In the genomic region with DNA sequence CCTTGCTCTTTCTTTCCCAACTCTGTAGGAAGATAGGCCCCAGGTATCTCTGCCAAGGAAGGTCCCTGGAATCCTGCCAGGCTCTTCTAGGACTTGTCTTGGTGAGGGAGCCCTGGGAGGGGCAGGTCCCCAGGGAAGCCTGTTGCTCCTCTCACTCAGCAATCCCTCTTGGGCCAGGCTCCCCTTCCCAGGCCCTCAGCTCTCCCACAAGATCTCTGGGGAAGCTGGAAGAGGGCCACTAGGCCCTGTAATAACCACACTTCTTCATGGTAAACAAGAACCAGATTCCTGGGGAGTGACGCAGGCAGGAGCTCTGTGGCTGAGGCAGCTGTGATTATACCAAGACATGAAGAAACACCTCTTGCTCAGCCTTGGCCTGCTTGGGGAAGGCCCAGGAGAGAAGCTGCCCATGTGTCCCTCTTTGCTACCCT, we compare ENCODE assay signal across 10 cellular contexts. TPM values are rescaled to one million over a fixed set of nuclear protein-coding genes. Genes with fewer than 3 reads are reported as not detected.
A peak's percentile ranks its signal among the peaks of the same experiment; 100 is the strongest.
DNase-seq lines count a peak whose midpoint lies in the region; ATAC-seq, FAIRE-seq and TF ChIP-seq lines count a peak whose summit lies in the region.
"Had no signal": no experiment of that assay in that cellular context is flagged by ENCODE, and none has a peak within 500 bp of the region (broad histone marks: within the 10 kb centered on the region; RNA-seq: fewer than 3 reads in every experiment).

No MANE protein-coding gene starts in this region.

- H3K27me3 Mint-ChIP-seq in MCF 10A (ENCODE audit: insufficient read depth, unreplicated experiment) (no peaks in the 10 kb centered on the region), endodermal cell (ENCODE audit: insufficient read depth) (peaks cover 6% of the 10 kb centered on the region)

- TF ChIP-seq POLR2A in HepG2 (IDR thresholded peaks at IDR 0.05; ENCODE audit: insufficient read depth in 1 of 2, low read depth in 2 of 2, low read length in 2 of 2) (no peak), upper lobe of left lung (IDR thresholded peaks at IDR 0.05) (peak in 1 of 4 donors; percentile 18)

- H3K27ac ChIP-seq in HepG2 (ENCODE audit: extremely low read length, insufficient read depth, low read length) (no peak overlapping the region), upper lobe of left lung (peak overlapping the region; percentile 56 to 80 (median 65)), endodermal cell (ENCODE audit: low read depth, low read length) (no peak overlapping the region)
- H3K27ac ChIP-seq: 22Rv1 had no signal

- H3K4me2 ChIP-seq in HepG2 (ENCODE audit: low read depth, low read length): no peak overlapping the region

- BruUV-seq in MCF 10A (replicated peaks; lab: Mats Ljungman, UMichigan): no TSS peak
- no TSS peak for BruUV-seq in HepG2 (replicated peaks; lab: Mats Ljungman, UMichigan)

- TF ChIP-seq CTCF in MCF 10A (IDR thresholded peaks at IDR 0.05; ENCODE audit: unreplicated experiment) (no peak), HepG2 (CRISPR knock-in tag; IDR thresholded peaks at IDR 0.05) (no peak), upper lobe of left lung (IDR thresholded peaks at IDR 0.05) (no peak), endodermal cell (conservative IDR thresholded peaks at IDR 0.05) (no peak)

- POLR2A ChIA-PET in MCF 10A (lab: Yijun Ruan, JAX) (interaction anchor here (0.5 to 7.1 kb wide), 27 partner anchors 11 to 1863 kb away, joined by 3 to 124 read pairs (median 5); partner anchors contain the start of genes C1orf116, DYRK3, EIF2D and MAPKAPK2), HepG2 (lab: Yijun Ruan, JAX) (interaction anchor here (1.0 to 1.1 kb wide), 2 partner anchors 9 to 11 kb away, joined by 3 read pairs; no protein-coding TSS in a partner anchor)

- H3K27ac Mint-ChIP-seq in MCF 10A (ENCODE audit: low read depth, unreplicated experiment) (no peak overlapping the region), endodermal cell (no peak overlapping the region)

- H3K4me1 Mint-ChIP-seq in MCF 10A (ENCODE audit: insufficient read depth, unreplicated experiment) (peaks cover 18% of the 10 kb centered on the region), endodermal cell (peaks cover 6% of the 10 kb centered on the region)

- H3K36me3 ChIP-seq in HepG2 (replicated peaks in 1 of 2; ENCODE audit: control insufficient read depth in 1 of 2, insufficient read depth in 2 of 2, low read length in 2 of 2) (no peaks in the 10 kb centered on the region), upper lobe of left lung (no peaks in the 10 kb centered on the region), endodermal cell (ENCODE audit: control insufficient read depth, insufficient read depth, low read length) (no peaks in the 10 kb centered on the region)

- DNase-seq in DMS53 (lab: John Stamatoyannopoulos, UW) (peak; percentile 32), DMS53 treated with DMSO at 0.1 percent for 48 hours (lab: John Stamatoyannopoulos, UW; ENCODE audit: unreplicated experiment) (no peak), MCF 10A (ENCODE audit: unreplicated experiment) (peak; percentile 100), HepG2 (ENCODE audit: low spot score) (no peak), upper lobe of left lung (peak in 1 of 2 donors; percentile 94), hypothalamus (lab: John Stamatoyannopoulos, UW) (no peak), endodermal cell (no peak)
- DNase-seq: NCI-H1048 had no signal

- H3K27me3 ChIP-seq in HepG2 (ENCODE audit: control insufficient read depth in 1 of 2, insufficient read depth in 2 of 2, low read length in 2 of 2) (peaks cover 3 to 31% of the 10 kb centered on the region in 2 experiments; a peak in 4 of 5 replicates), upper lobe of left lung (no peaks in the 10 kb centered on the region), endodermal cell (ENCODE audit: control insufficient read depth, insufficient read depth, low read length, poor library complexity, severe bottlenecking) (peaks cover 5% of the 10 kb centered on the region)

- no peaks in the 10 kb centered on the region for H3K36me3 Mint-ChIP-seq in MCF 10A (ENCODE audit: insufficient read depth, unreplicated experiment)
- H3K36me3 Mint-ChIP-seq in endodermal cell (ENCODE audit: low read depth): no peaks in the 10 kb centered on the region

- TF ChIP-seq RAD21 in HepG2 (CRISPR knock-in tag; IDR thresholded peaks at IDR 0.05): no peak

- H3K4me3 ChIP-seq in HepG2 (replicated peaks in 1 of 3; ENCODE audit: insufficient read depth in 1 of 3, low read depth in 2 of 3, low read length in 3 of 3) (no peak overlapping the region), upper lobe of left lung (no peak overlapping the region), endodermal cell (ENCODE audit: low read length) (no peak overlapping the region)

- in situ Hi-C loops in HepG2 (cut with HindIII; ENCODE audit: extremely low pct_ligation_motif_present, low pct_unique_long_range_greater_than_20kb): no loop called here

- no peak for FAIRE-seq in HepG2 (lab: Jason Lieb, UNC)

- TF ChIP-seq EP300 in HepG2 (IDR thresholded peaks at IDR 0.05; ENCODE audit: low read depth in 2 of 2, low read length in 2 of 2) (no peak), HepG2 (CRISPR knock-in tag; IDR thresholded peaks at IDR 0.05; ENCODE audit: borderline replicate concordance) (no peak), upper lobe of left lung (IDR thresholded peaks at IDR 0.05) (peak in 1 of 4 donors; percentile 82)

- intact Hi-C loops in MCF 10A (cut with micrococcal nuclease) (loop anchor here (1.0 kb wide), 1 partner anchor 35 kb away; no protein-coding TSS in a partner anchor), HepG2 (cut with micrococcal nuclease; ENCODE audit: unreplicated experiment) (no loop called here)

- H3K9me3 ChIP-seq in HepG2 (ENCODE audit: low read length) (no peaks in the 10 kb centered on the region), upper lobe of left lung (no peaks in the 10 kb centered on the region), endodermal cell (ENCODE audit: control insufficient read depth, low read length) (no peaks in the 10 kb centered on the region)

- no peaks in the 10 kb centered on the region for H3K79me2 ChIP-seq in HepG2 (ENCODE audit: insufficient read depth, low read length)

- H3K4me1 ChIP-seq in HepG2 (ENCODE audit: insufficient read depth, low read length) (peaks cover 17% of the 10 kb centered on the region), upper lobe of left lung (peaks cover 19 to 38% (median 31%) of the 10 kb centered on the region in 4 donors), endodermal cell (ENCODE audit: control insufficient read depth, insufficient read depth, low read length) (peaks cover 16% of the 10 kb centered on the region)

- no peak overlapping the region for H3K9ac ChIP-seq in HepG2 (ENCODE audit: insufficient read depth, low read depth, low read length)
- no peak overlapping the region for H3K9ac ChIP-seq in endodermal cell (ENCODE audit: extremely low read depth, low read length, poor library complexity, severe bottlenecking)

- H3K4me3 Mint-ChIP-seq in MCF 10A (ENCODE audit: unreplicated experiment): peak overlapping the region; percentile 48
- no peak overlapping the region for H3K4me3 Mint-ChIP-seq in endodermal cell

- WGBS in HepG2 (ENCODE audit: low lambda C conversion rate): no CpG with 5 or more reads among the region's 1 CpG
- WGBS in upper lobe of left lung, 2 donors: 43 to 60% methylated on average over 1 of the region's 1 CpG
- 88 to 94% methylated on average over 1 of the region's 1 CpG for WGBS in endodermal cell (ENCODE audit: insufficient coverage in 1 of 2, insufficient read length in 1 of 2), 2 experiments

- H3K9me3 Mint-ChIP-seq in MCF 10A (ENCODE audit: unreplicated experiment) (no peaks in the 10 kb centered on the region), endodermal cell (no peaks in the 10 kb centered on the region)

- CTCF ChIA-PET in MCF 10A (lab: Yijun Ruan, JAX) (interaction anchor here (0.5 to 34.4 kb wide), 17 partner anchors 10 to 1086 kb away, joined by 3 to 1191 read pairs (median 5); partner anchors contain the start of gene DYRK3), HepG2 (lab: Yijun Ruan, JAX; ENCODE audit: low intra/inter-chr PET ratio, low total read pairs) (no interaction called here)

- ATAC-seq in HepG2: no peak; the same call in 2 of the 3 replicates
- ATAC-seq in upper lobe of left lung (ENCODE audit: low FRiP score in 2 of 2): peak; percentile 86 to 90
- ATAC-seq in HG02798 (IDR thresholded peaks at IDR 0.05; ENCODE audit: poor library complexity, unreplicated experiment): no peak

- no peaks in the 10 kb centered on the region for H4K20me1 ChIP-seq in HepG2 (ENCODE audit: insufficient read depth, low read length)

- no peak overlapping the region for H2AFZ ChIP-seq in HepG2 (ENCODE audit: low read length)

RNA-seq across cellular contexts. Expression of gene MAPKAPK2, which starts 9.9 kb away (rescaled TPM):
- total RNA-seq in MCF 10A (2022): 142 and 178 TPM in 2 replicates
- 14.5 and 16.6 TPM in 2 replicates for total RNA-seq in HepG2 (2016; rRNA removed; fragmentation: Illumina TruSeq; extraction: Trizol)
- 11.7 and 13.0 TPM in 2 replicates for total RNA-seq in HepG2 (2016; cell fraction: cytosol; rRNA removed; fragmentation: Illumina TruSeq; extraction: Trizol; ENCODE audit: low read depth)
- 11.8 and 16.6 TPM in 2 replicates for total RNA-seq in HepG2 (2016; cell fraction: insoluble cytoplasmic fraction; rRNA removed; fragmentation: Illumina TruSeq; extraction: Trizol)
- 26.9 and 28.5 TPM in 2 replicates for total RNA-seq in HepG2 (2016; cell fraction: membrane; rRNA removed; fragmentation: Illumina TruSeq; extraction: Trizol)
- 15.3 TPM in 2 replicates for total RNA-seq in HepG2 (2016; cell fraction: nucleus; rRNA removed; fragmentation: Illumina TruSeq; extraction: Trizol)
- polyA plus RNA-seq in HepG2 (2011; rRNA removed): 34.0 and 40.1 TPM in 2 replicates
- polyA plus RNA-seq in HepG2 (2011; cell fraction: cytosol; rRNA removed): 28.8 and 30.9 TPM in 2 replicates
- polyA plus RNA-seq in HepG2 (2011; cell fraction: nucleus; rRNA removed): 60.6 and 63.0 TPM in 2 replicates
- 17.3 and 31.0 TPM in 2 replicates for polyA plus RNA-seq in HepG2 (2012)
- 13.8 and 14.2 TPM in 2 replicates for polyA plus RNA-seq in HepG2 (2016; cell fraction: cytosol; fragmentation: Illumina TruSeq; extraction: Trizol; ENCODE audit: low read depth)
- polyA plus RNA-seq in HepG2 (2016; cell fraction: insoluble cytoplasmic fraction; fragmentation: Illumina TruSeq; extraction: Trizol; ENCODE audit: low read depth): 17.8 and 22.4 TPM in 2 replicates
- polyA plus RNA-seq in HepG2 (2016; cell fraction: membrane; fragmentation: Illumina TruSeq; extraction: Trizol; ENCODE audit: low read depth): 32.7 and 35.8 TPM in 2 replicates
- polyA plus RNA-seq in HepG2 (2016; cell fraction: nucleus; fragmentation: Illumina TruSeq; extraction: Trizol; ENCODE audit: insufficient read depth, low read depth): 41.1 and 43.4 TPM in 2 replicates
- 50.0 and 68.4 TPM in 2 replicates for polyA minus RNA-seq in HepG2 (2011; rRNA and poly(A)+ RNA removed; ENCODE audit: low replicate concordance)
- 15.6 and 16.3 TPM in 2 replicates for polyA minus RNA-seq in HepG2 (2011; cell fraction: cytosol; rRNA and poly(A)+ RNA removed)
- polyA minus RNA-seq in HepG2 (2011; cell fraction: nucleus; rRNA and poly(A)+ RNA removed): 24.2 and 25.9 TPM in 2 replicates
- total RNA-seq in upper lobe of left lung: 100 to 1,000 TPM in 2 of 6 donors, 10 to 100 TPM in 4; 64.8 to 135 (median 84.3) TPM
- 10 to 100 TPM; 72.8 to 79.7 TPM for total RNA-seq in endodermal cell
- 79.7 TPM for polyA plus RNA-seq in endodermal cell (2013, experiment 1 of 2)
- 76.4 TPM for polyA plus RNA-seq in endodermal cell (2013, experiment 2 of 2)

RNA-seq across cellular contexts. Expression of gene DYRK3, which starts 39.4 kb away (rescaled TPM):
- total RNA-seq in MCF 10A (2022) (45.4 and 58.5 TPM in 2 replicates), HepG2 (2016; rRNA removed; fragmentation: Illumina TruSeq; extraction: Trizol) (2.8 and 4.1 TPM in 2 replicates), upper lobe of left lung (10 to 100 TPM in 2 of 6 donors, 1 to 10 TPM in 4; 4.1 to 20.7 (median 7.0) TPM), endodermal cell (10 to 100 TPM in 1 of 2 donors, 1 to 10 TPM in 1; 9.0 to 13.5 TPM)
- 0.44 and 0.81 TPM in 2 replicates for total RNA-seq in HepG2 (2016; cell fraction: cytosol; rRNA removed; fragmentation: Illumina TruSeq; extraction: Trizol; ENCODE audit: low read depth)
- 3.1 and 4.0 TPM in 2 replicates for total RNA-seq in HepG2 (2016; cell fraction: insoluble cytoplasmic fraction; rRNA removed; fragmentation: Illumina TruSeq; extraction: Trizol)
- total RNA-seq in HepG2 (2016; cell fraction: membrane; rRNA removed; fragmentation: Illumina TruSeq; extraction: Trizol): 1.4 and 1.5 TPM in 2 replicates
- 1.7 and 2.7 TPM in 2 replicates for total RNA-seq in HepG2 (2016; cell fraction: nucleus; rRNA removed; fragmentation: Illumina TruSeq; extraction: Trizol)
- 0.48 and 0.50 TPM in 2 replicates for polyA plus RNA-seq in HepG2 (2011; rRNA removed)
- 0.31 and 0.43 TPM in 2 replicates for polyA plus RNA-seq in HepG2 (2011; cell fraction: cytosol; rRNA removed)
- 0.29 and 0.58 TPM in 2 replicates for polyA plus RNA-seq in HepG2 (2011; cell fraction: nucleus; rRNA removed)
- polyA plus RNA-seq in HepG2 (2012): 0.40 and 0.43 TPM in 2 replicates
- polyA plus RNA-seq in HepG2 (2016; cell fraction: cytosol; fragmentation: Illumina TruSeq; extraction: Trizol; ENCODE audit: low read depth): 0.10 and 0.25 TPM in 2 replicates
- polyA plus RNA-seq in HepG2 (2016; cell fraction: insoluble cytoplasmic fraction; fragmentation: Illumina TruSeq; extraction: Trizol; ENCODE audit: low read depth): 1.7 and 2.1 TPM in 2 replicates
- polyA plus RNA-seq in HepG2 (2016; cell fraction: membrane; fragmentation: Illumina TruSeq; extraction: Trizol; ENCODE audit: low read depth): 0.34 and 0.35 TPM in 2 replicates
- 1.0 and 1.5 TPM in 2 replicates for polyA plus RNA-seq in HepG2 (2016; cell fraction: nucleus; fragmentation: Illumina TruSeq; extraction: Trizol; ENCODE audit: insufficient read depth, low read depth)
- 0.80 and 17.9 TPM in 2 replicates for polyA minus RNA-seq in HepG2 (2011; rRNA and poly(A)+ RNA removed; ENCODE audit: low replicate concordance)
- polyA minus RNA-seq in HepG2 (2011; cell fraction: cytosol; rRNA and poly(A)+ RNA removed): 0.40 and 1.7 TPM in 2 replicates
- polyA minus RNA-seq in HepG2 (2011; cell fraction: nucleus; rRNA and poly(A)+ RNA removed): 1.2 and 2.0 TPM in 2 replicates
- 10.0 TPM for polyA plus RNA-seq in endodermal cell (2013, experiment 1 of 2)
- 10.5 TPM for polyA plus RNA-seq in endodermal cell (2013, experiment 2 of 2)

Comparison
In these comparisons a context has a peak if more than half of its experiments do, and no peak if none do; other contexts are left out.
1. DNase-seq: peak in DMS53 (single experiment) and MCF 10A (single experiment); none in DMS53 treated with DMSO at 0.1 percent for 48 hours (single experiment), HepG2 (single experiment), hypothalamus (0 of 51) and endodermal cell (single experiment).
2. ATAC-seq: peak in upper lobe of left lung (2 of 2); none in HepG2 (single experiment) and HG02798 (single experiment).
3. H3K27ac ChIP-seq: peak in upper lobe of left lung (4 of 4); none in HepG2 (single experiment) and endodermal cell (single experiment).